In genomic region chr1:178810585-178810984, GRCh38 we compare ENCODE assay signal across 22 cellular contexts.
DNase-seq lines count a peak whose midpoint lies in the region; ATAC-seq, FAIRE-seq and TF ChIP-seq lines count a peak whose summit lies in the region.
"Had no signal": no experiment of that assay in that cellular context is flagged by ENCODE, and none has a peak within 500 bp of the region (broad histone marks: within the 10 kb centered on the region; RNA-seq: fewer than 3 reads in every experiment).

No MANE protein-coding gene starts in this region.

- CTCF ChIA-PET in K562 (lab: Yijun Ruan, JAX; ENCODE audit: low intra/inter-chr PET ratio) = no interaction called here

- no peak for ATAC-seq in K562
- no peak for ATAC-seq in pancreas
- ATAC-seq in activated T-helper 17 cell treated with anti-CD3 and anti-CD28 coated beads, Interleukin-2, amount 50 U/mL, for 72 hours (replicated peaks) = no peak

- H4K20me1 ChIP-seq in K562 (replicated peaks; ENCODE audit: control insufficient read depth, insufficient read depth, low read length) = no peaks in the 10 kb centered on the region
- H4K20me1 ChIP-seq: BLaER1 treated with 17β-estradiol and CSF1 and Interleukin-3, amounts not matched to agents 10 nM and 100 nM had no signal

- no peak overlapping the region for H3K9ac ChIP-seq in K562 (ENCODE audit: insufficient read depth in 1 of 2, low read depth in 2 of 2, low read length in 2 of 2)
- H3K9ac ChIP-seq: BLaER1 treated with 17β-estradiol and CSF1 and Interleukin-3, amounts not matched to agents 10 nM and 100 nM had no signal

- H3K9me1 ChIP-seq in K562 (ENCODE audit: control insufficient read depth, insufficient read depth, low read length) = no peaks in the 10 kb centered on the region

- H3K9me3 ChIP-seq in K562 (replicated peaks; ENCODE audit: control insufficient read depth, insufficient read depth, low read depth, low read length) = no peaks in the 10 kb centered on the region
- no peaks in the 10 kb centered on the region for H3K9me3 ChIP-seq in pancreas
- H3K9me3 ChIP-seq: BE2C; BLaER1 treated with 17β-estradiol and CSF1 and Interleukin-3, amounts not matched to agents 10 nM and 100 nM; HAP-1 had no signal

- no peak overlapping the region for H3K4me3 Mint-ChIP-seq in activated T-helper 17 cell treated with anti-CD3 and anti-CD28 coated beads, Interleukin-2, amount 50 U/mL, for 72 hours
- H3K4me3 Mint-ChIP-seq: CD14-positive monocyte; CD4-positive, alpha-beta T cell; CD8-positive, alpha-beta memory T cell; HFFc6 had no signal

- H3K4me3 ChIP-seq in K562 = no peak overlapping the region
- H3K4me3 ChIP-seq in pancreas = no peak overlapping the region
- H3K4me3 ChIP-seq: BLaER1 treated with 17β-estradiol and CSF1 and Interleukin-3, amounts not matched to agents 10 nM and 100 nM; HAP-1 had no signal

- no peak overlapping the region for H2AFZ ChIP-seq in K562 (ENCODE audit: low read depth, low read length)

- H3K27me3 ChIP-seq in K562 (ENCODE audit: control insufficient read depth in 2 of 2, insufficient read depth in 2 of 2, low read length in 2 of 2) = no peaks in the 10 kb centered on the region; a peak in 1 of 5 replicates
- no peaks in the 10 kb centered on the region for H3K27me3 ChIP-seq in pancreas
- H3K27me3 ChIP-seq: BE2C; BLaER1 treated with 17β-estradiol and CSF1 and Interleukin-3, amounts not matched to agents 10 nM and 100 nM had no signal

- FAIRE-seq in A204.1 (lab: Jason Lieb, UNC) (peak; percentile 63), G401.6 (lab: Jason Lieb, UNC) (peak; percentile 19), K562 (lab: Jason Lieb, UNC) (no peak), pancreas (lab: Jason Lieb, UNC) (peak; percentile 59)
- FAIRE-seq: GM12892, H54 had no signal

- H3K79me2 ChIP-seq in K562 (ENCODE audit: control insufficient read depth, insufficient read depth, low read length) = no peaks in the 10 kb centered on the region

- H3K9me3 Mint-ChIP-seq in activated T-helper 17 cell treated with anti-CD3 and anti-CD28 coated beads, Interleukin-2, amount 50 U/mL, for 72 hours = no peaks in the 10 kb centered on the region
- H3K9me3 Mint-ChIP-seq: CD14-positive monocyte; CD4-positive, alpha-beta T cell; HFFc6 had no signal

- DNase-seq in K562 (ENCODE audit: extremely low read depth in 1 of 4, low spot score in 3 of 4) (no peak), pancreas (no peak), kidney tubule cell (ENCODE audit: low spot score) (no peak)
- no peak for DNase-seq in effector CD4-positive, alpha-beta T cell
- DNase-seq: 8988T; BE2C; CD4-positive, alpha-beta T cell; CD8-positive, alpha-beta memory T cell; DMS 273 treated with DMSO at 0.1 percent for 48 hours; DMS79; EL; GF-D8; GOT3; HFFc6 had no signal

- no TSS peak for BruUV-seq in K562 (replicated peaks; lab: Mats Ljungman, UMichigan)

- TF ChIP-seq RAD21 in K562 (CRISPR knock-in tag; conservative IDR thresholded peaks at IDR 0.05 in 1 of 2, IDR thresholded peaks at IDR 0.05 in 1 of 2) = no peak

- in situ Hi-C loops in K562 (cut with MboI) = no loop called here

- no peak overlapping the region for H3K27ac Mint-ChIP-seq in activated T-helper 17 cell treated with anti-CD3 and anti-CD28 coated beads, Interleukin-2, amount 50 U/mL, for 72 hours
- H3K27ac Mint-ChIP-seq: CD14-positive monocyte; CD4-positive, alpha-beta T cell; CD8-positive, alpha-beta memory T cell; HFFc6 had no signal

- POLR2A ChIA-PET in K562 (lab: Yijun Ruan, JAX) = no interaction called here

- peaks cover 9% of the 10 kb centered on the region for H3K36me3 Mint-ChIP-seq in activated T-helper 17 cell treated with anti-CD3 and anti-CD28 coated beads, Interleukin-2, amount 50 U/mL, for 72 hours (ENCODE audit: low read depth)

- no peak for TF ChIP-seq CTCF in K562 (IDR thresholded peaks at IDR 0.05 in 2 of 3, conservative IDR thresholded peaks at IDR 0.05 in 1 of 3; ENCODE audit: insufficient read depth in 2 of 3, low read depth in 1 of 3, low read length in 3 of 3)
- no peak for TF ChIP-seq CTCF in pancreas (IDR thresholded peaks at IDR 0.05)

- no peaks in the 10 kb centered on the region for H3K4me1 Mint-ChIP-seq in activated T-helper 17 cell treated with anti-CD3 and anti-CD28 coated beads, Interleukin-2, amount 50 U/mL, for 72 hours
- H3K4me1 Mint-ChIP-seq: CD14-positive monocyte; CD8-positive, alpha-beta memory T cell had no signal

- H3K4me1 ChIP-seq in K562 (replicated peaks in 1 of 2; ENCODE audit: control insufficient read depth in 2 of 2, insufficient read depth in 2 of 2, low read length in 2 of 2) (no peaks in the 10 kb centered on the region), pancreas (no peaks in the 10 kb centered on the region)
- H3K4me1 ChIP-seq: BE2C; BLaER1 treated with 17β-estradiol and CSF1 and Interleukin-3, amounts not matched to agents 10 nM and 100 nM; HAP-1 had no signal

- H3K4me2 ChIP-seq in K562 (ENCODE audit: insufficient read depth, low read length) = no peak overlapping the region
- H3K4me2 ChIP-seq: BLaER1 treated with 17β-estradiol and CSF1 and Interleukin-3, amounts not matched to agents 10 nM and 100 nM had no signal

- TF ChIP-seq EP300 in K562 (IDR thresholded peaks at IDR 0.05; ENCODE audit: low read length) = no peak

- no peaks in the 10 kb centered on the region for H3K27me3 Mint-ChIP-seq in activated T-helper 17 cell treated with anti-CD3 and anti-CD28 coated beads, Interleukin-2, amount 50 U/mL, for 72 hours
- H3K27me3 Mint-ChIP-seq: CD4-positive, alpha-beta T cell had no signal

- no peak for TF ChIP-seq POLR2A in K562 (conservative IDR thresholded peaks at IDR 0.05)

- H3K27ac ChIP-seq in K562 (ENCODE audit: extremely low read depth, low read depth, low read length) (no peak overlapping the region), pancreas (no peak overlapping the region)
- H3K27ac ChIP-seq: BLaER1 treated with 17β-estradiol and CSF1 and Interleukin-3, amounts not matched to agents 10 nM and 100 nM had no signal

- H3K36me3 ChIP-seq in K562 (ENCODE audit: control insufficient read depth, insufficient read depth, low read length) (no peaks in the 10 kb centered on the region), pancreas (no peaks in the 10 kb centered on the region)
- H3K36me3 ChIP-seq: BE2C, HAP-1 had no signal

- intact Hi-C loops in K562 (cut with micrococcal nuclease) (no loop called here), pancreas (cut with DNase I) (no loop called here)

TF ChIP-seq in K562, 482 proteins besides CTCF, POLR2A, EP300 and RAD21:
- TF ChIP-seq CEBPG (CRISPR knock-in tag; IDR thresholded peaks at IDR 0.05) = no peak
- peak; percentile 26 to 85; a peak in 2 of 4 replicates for TF ChIP-seq CEBPG (tag; conservative IDR thresholded peaks at IDR 0.05 in 1 of 2, IDR thresholded peaks at IDR 0.05 in 1 of 2)
- TF ChIP-seq ZKSCAN8 (CRISPR knock-in tag; IDR thresholded peaks at IDR 0.05) = no peak
- TF ChIP-seq CEBPB (tag; IDR thresholded peaks at IDR 0.05) = peak; percentile 57
